In the genomic region with DNA sequence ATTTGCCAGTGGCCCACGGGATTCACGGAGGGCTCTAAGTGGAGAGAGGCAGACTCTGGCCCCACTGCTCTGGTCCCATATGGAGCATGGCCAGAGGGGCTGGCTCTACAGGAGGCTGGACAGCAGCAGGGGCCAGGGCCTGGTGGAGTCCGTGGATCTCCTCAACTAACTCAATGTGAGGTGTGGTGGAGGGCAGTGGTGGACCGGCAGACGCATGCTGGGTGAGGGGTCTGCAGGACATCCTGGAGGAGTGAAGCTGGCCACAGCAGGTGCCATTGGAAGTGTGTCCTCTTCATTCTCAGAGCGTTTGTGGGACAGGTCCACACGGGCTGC, we compare ENCODE assay signal across 24 cellular contexts. TPM values are rescaled to one million over a fixed set of nuclear protein-coding genes. Genes with fewer than 3 reads are reported as not detected.
"Had no signal": no experiment of that assay in that cellular context is flagged by ENCODE, and none has a peak within 500 bp of the region (broad histone marks: within the 10 kb centered on the region; RNA-seq: fewer than 3 reads in every experiment).

No MANE protein-coding gene starts in this region.

- H3K4me1 Mint-ChIP-seq: activated CD4-positive, alpha-beta T cell treated with anti-CD3 and anti-CD28 coated beads, Interleukin-2, amount 10 ng/mL, durations not matched to agents 7 days and 5 days; activated naive CD4-positive, alpha-beta T cell treated with anti-CD3 and anti-CD28 coated beads, Interleukin-2, amount 50 U/mL, for 24 hours; T-cell had no signal

- H3K4me3 Mint-ChIP-seq: activated CD4-positive, alpha-beta memory T cell treated with anti-CD3 and anti-CD28 coated beads for 36 hours; activated CD4-positive, alpha-beta T cell treated with anti-CD3 and anti-CD28 coated beads, Interleukin-2, amount 10 ng/mL, durations not matched to agents 7 days and 5 days; activated naive CD4-positive, alpha-beta T cell treated with anti-CD3 and anti-CD28 coated beads, Interleukin-2, amount 50 U/mL, for 24 hours; T-cell had no signal

- DNase-seq: activated CD4-positive, alpha-beta memory T cell treated with anti-CD3 and anti-CD28 coated beads for 36 hours; activated CD4-positive, alpha-beta T cell treated with anti-CD3 and anti-CD28 coated beads, Interleukin-2, amount 10 ng/mL, durations not matched to agents 7 days and 5 days; activated CD4-positive, CD25-positive, alpha-beta regulatory T cell; activated gamma-delta T cell treated with Interleukin-2 at 50 U/mL for 16 hours; activated T-cell treated with anti-CD3 and anti-CD28 coated beads for 4 hours; activated T-cell treated with anti-CD3 and anti-CD28 coated beads, Interleukin-2, amount 50 U/mL, for 48 hours; IMR-90; Kasumi-1; KBM-7; NCI-H1048; NCI-H146; NCI-H187 treated with DMSO at 0.1 percent for 48 hours; NCI-H2081 treated with DMSO at 0.1 percent for 48 hours; NCI-H446; T-cell; T-helper 2 cell; T1000 had no signal

- H3K27ac ChIP-seq: SK-N-MC, VCaP had no signal

- H3K4me3 ChIP-seq: SK-N-MC had no signal

- ATAC-seq: T-cell had no signal

- H3K36me3 Mint-ChIP-seq: activated CD4-positive, alpha-beta memory T cell treated with anti-CD3 and anti-CD28 coated beads for 36 hours; activated naive CD4-positive, alpha-beta T cell treated with anti-CD3 and anti-CD28 coated beads, Interleukin-2, amount 50 U/mL, for 24 hours; T-cell had no signal

- H3K9me3 Mint-ChIP-seq: activated CD4-positive, alpha-beta memory T cell treated with anti-CD3 and anti-CD28 coated beads for 36 hours; activated CD4-positive, alpha-beta T cell treated with anti-CD3 and anti-CD28 coated beads, Interleukin-2, amount 10 ng/mL, durations not matched to agents 7 days and 5 days; activated naive CD4-positive, alpha-beta T cell treated with anti-CD3 and anti-CD28 coated beads, Interleukin-2, amount 50 U/mL, for 24 hours; T-cell had no signal

- FAIRE-seq: RCC 7860, TTC549 had no signal

- H3K27ac Mint-ChIP-seq: activated CD4-positive, alpha-beta memory T cell treated with anti-CD3 and anti-CD28 coated beads for 36 hours; activated CD4-positive, alpha-beta T cell treated with anti-CD3 and anti-CD28 coated beads, Interleukin-2, amount 10 ng/mL, durations not matched to agents 7 days and 5 days; activated naive CD4-positive, alpha-beta T cell treated with anti-CD3 and anti-CD28 coated beads, Interleukin-2, amount 50 U/mL, for 24 hours; activated T-helper 2 cell treated with anti-CD3 and anti-CD28 coated beads, Interferon-gamma antibody, Interleukin-2, Interleukin-4, amounts not matched to agents 10 μg/mL and 5 μg/mL and 100 μg/mL, durations not matched to agents 14 hours and 24 hours and 36 hours; T-cell had no signal

RNA-seq across cellular contexts. Expression of gene INS, which starts 37.4 kb away (rescaled TPM):
- total RNA-seq: activated CD4-positive, alpha-beta memory T cell treated with anti-CD3 and anti-CD28 coated beads for 36 hours; activated CD4-positive, alpha-beta T cell treated with anti-CD3 and anti-CD28 coated beads, Interleukin-2, amount 10 ng/mL, durations not matched to agents 7 days and 5 days; activated CD8-positive, alpha-beta memory T cell treated with anti-CD3 and anti-CD28 coated beads for 36 hours; activated T-helper 2 cell treated with anti-CD3 and anti-CD28 coated beads, Interferon-gamma antibody, Interleukin-2, Interleukin-4, amounts not matched to agents 10 μg/mL and 5 μg/mL and 100 μg/mL, durations not matched to agents 14 hours and 24 hours and 36 hours; IMR-90 had no signal

RNA-seq across cellular contexts. Expression of gene TH, which starts 48.0 kb away (rescaled TPM):
- total RNA-seq: activated CD4-positive, alpha-beta memory T cell treated with anti-CD3 and anti-CD28 coated beads for 36 hours; activated CD4-positive, alpha-beta T cell treated with anti-CD3 and anti-CD28 coated beads, Interleukin-2, amount 10 ng/mL, durations not matched to agents 7 days and 5 days; activated CD8-positive, alpha-beta memory T cell treated with anti-CD3 and anti-CD28 coated beads for 36 hours; activated T-helper 2 cell treated with anti-CD3 and anti-CD28 coated beads, Interferon-gamma antibody, Interleukin-2, Interleukin-4, amounts not matched to agents 10 μg/mL and 5 μg/mL and 100 μg/mL, durations not matched to agents 14 hours and 24 hours and 36 hours; IMR-90; T-cell had no signal
